13 cellular contexts compared by ENCODE assay signal in the genomic region with DNA sequence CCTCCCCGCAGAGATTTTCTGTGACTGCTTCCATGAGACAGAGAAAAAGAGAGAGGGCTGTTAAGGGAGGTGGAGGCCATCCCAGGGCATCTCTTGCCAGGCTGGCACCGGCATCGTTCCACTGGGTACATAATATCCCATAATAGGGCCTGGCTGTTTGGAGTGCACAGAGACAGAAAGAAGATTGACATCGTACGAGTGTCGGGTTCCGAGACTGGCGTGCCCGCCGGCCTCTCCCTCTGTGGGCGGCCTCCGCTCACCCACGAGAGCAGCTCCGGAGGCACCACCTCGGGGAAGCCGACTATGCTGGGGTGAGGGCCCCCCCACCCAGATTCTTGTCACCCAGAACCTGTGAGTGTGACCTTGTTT.
A peak's percentile ranks its signal among the peaks of the same experiment; 100 is the strongest.
DNase-seq lines count a peak whose midpoint lies in the region; ATAC-seq and TF ChIP-seq lines count a peak whose summit lies in the region.
"Had no signal": no experiment of that assay in that cellular context is flagged by ENCODE, and none has a peak within 500 bp of the region (broad histone marks: within the 10 kb centered on the region; RNA-seq: fewer than 3 reads in every experiment).

No MANE protein-coding gene starts in this region.

- peaks cover 30 to 93% of the 10 kb centered on the region in 2 experiments; a peak in 3 of 4 replicates for H3K79me1 ChIP-seq in IMR-90 (ENCODE audit: low read depth in 1 of 2, low read length in 2 of 2)

- DNase-seq in IMR-90 (no peak), body of pancreas (no peak), right lobe of liver (no peak), psoas muscle (peak in 1 of 2 donors; percentile 79), cortex of kidney (lab: John Stamatoyannopoulos, UW) (no peak), COLO829 (ENCODE audit: low spot score) (no peak)
- no peak for DNase-seq in activated effector memory CD4-positive, alpha-beta T cell treated with Interleukin-2 at 50 U/mL for 16 hours
- DNase-seq: DMS53, H9, Kasumi-1, NCI-H1930, NCI-H2171 treated with DMSO at 0.1 percent for 48 hours had no signal

- no peak overlapping the region for H3K18ac ChIP-seq in IMR-90 (ENCODE audit: low read depth, low read length)

- CTCF ChIA-PET in IMR-90 (lab: Yijun Ruan, JAX) = no interaction called here

- TF ChIP-seq CTCF in IMR-90 (conservative IDR thresholded peaks at IDR 0.05; ENCODE audit: low read depth, low read length) (no peak), body of pancreas (IDR thresholded peaks at IDR 0.05) (no peak), right lobe of liver (IDR thresholded peaks at IDR 0.05) (no peak), psoas muscle (IDR thresholded peaks at IDR 0.05) (no peak)

- H3K56ac ChIP-seq in IMR-90 (ENCODE audit: extremely low read depth, insufficient read depth, low read length) = no peak overlapping the region

- H3K27ac ChIP-seq in IMR-90 (ENCODE audit: insufficient read depth, low read length) (no peak overlapping the region), body of pancreas (peak overlapping the region; percentile 36 to 77 (median 58)), right lobe of liver (peak overlapping the region in 2 of 3 donors; percentile 26 to 63), psoas muscle (peak overlapping the region; percentile 85)

- H3K27me3 ChIP-seq in IMR-90 (ENCODE audit: control insufficient read depth, insufficient read depth, low read length) (no peaks in the 10 kb centered on the region), body of pancreas (no peaks in the 10 kb centered on the region), right lobe of liver (no peaks in the 10 kb centered on the region), psoas muscle (ENCODE audit: insufficient read depth in 3 of 3, low read length in 2 of 3) (no peaks in the 10 kb centered on the region)

- dilution Hi-C loops in IMR-90 (cut with HindIII; ENCODE audit: low sequenced_read_pairs, unreplicated experiment) = no loop called here

- no peak overlapping the region for H3K9ac ChIP-seq in IMR-90 (ENCODE audit: low read depth, low read length)

- intact Hi-C loops in IMR-90 (cut with micrococcal nuclease) = no loop called here
- intact Hi-C loops in body of pancreas (cut with DNase I) = no loop called here
- intact Hi-C loops in right lobe of liver (cut with DNase I) = no loop called here
- intact Hi-C loops in psoas muscle (cut with DNase I) = loop anchor here (5.0 kb wide), 2 partner anchors 42 to 97 kb away; no protein-coding TSS in a partner anchor

- TF ChIP-seq RAD21 in IMR-90 (IDR thresholded peaks at IDR 0.05; ENCODE audit: low read length) = no peak

- peaks cover 28% of the 10 kb centered on the region for H3K4me1 ChIP-seq in IMR-90 (ENCODE audit: control insufficient read depth, insufficient read depth, low read length)
- H3K4me1 ChIP-seq in body of pancreas = peaks cover 31% of the 10 kb centered on the region
- H3K4me1 ChIP-seq in right lobe of liver = peaks cover 0 to 32% (median 14%) of the 10 kb centered on the region in 4 donors
- peaks cover 62% of the 10 kb centered on the region for H3K4me1 ChIP-seq in psoas muscle

- H2BK120ac ChIP-seq in IMR-90 (ENCODE audit: low read depth, low read length) = no peak overlapping the region

- H2BK5ac ChIP-seq in IMR-90 (ENCODE audit: low read depth, low read length, poor library complexity, severe bottlenecking) = no peak overlapping the region

- no peak overlapping the region for H4K8ac ChIP-seq in IMR-90 (ENCODE audit: low read depth in 2 of 2, low read length in 2 of 2)

- 94% methylated on average over 2 of the region's 16 CpGs; no CpG with 5 or more reads in 1 of the 2 experiments for WGBS in IMR-90 (ENCODE audit: extremely low coverage in 2 of 2, insufficient read length in 1 of 2), 2 experiments
- WGBS in body of pancreas, 2 donors = 88 to 93% methylated on average over 16 of the region's 16 CpGs
- whole genome bisulfite sequencing in right lobe of liver (ENCODE audit: insufficient coverage, low coverage, low lambda C conversion rate, missing lambda C conversion rate) = 89% methylated on average over 3 of the region's 16 CpGs
- WGBS in psoas muscle, 3 donors = 34 to 43% (median 36%) methylated on average over 16 of the region's 16 CpGs

- no peak for ATAC-seq in IMR-90 (ENCODE audit: low read depth)
- ATAC-seq in body of pancreas = no peak
- ATAC-seq in right lobe of liver = no peak
- ATAC-seq in psoas muscle = peak; percentile 58 to 82 (median 75)
- ATAC-seq in HG03097 (IDR thresholded peaks at IDR 0.05; ENCODE audit: low FRiP score, unreplicated experiment) = no peak

- no peak for TF ChIP-seq POLR2A in IMR-90 (IDR thresholded peaks at IDR 0.05; ENCODE audit: low read depth, low read length)
- TF ChIP-seq POLR2A in body of pancreas (IDR thresholded peaks at IDR 0.05) = no peak
- no peak for TF ChIP-seq POLR2A in right lobe of liver (IDR thresholded peaks at IDR 0.05)

- no peak overlapping the region; the same call in 1 of the 2 replicates for H4K91ac ChIP-seq in IMR-90 (ENCODE audit: insufficient read depth, low read depth, low read length)

- no peak overlapping the region for H2AK9ac ChIP-seq in IMR-90 (replicated peaks; ENCODE audit: low read depth, low read length, poor library complexity)

- H4K5ac ChIP-seq in IMR-90 (ENCODE audit: low read depth, low read length) = no peak overlapping the region

- no peak overlapping the region for H3K4me3 ChIP-seq in IMR-90 (ENCODE audit: insufficient read depth, low read depth, low read length)
- H3K4me3 ChIP-seq in body of pancreas = no peak overlapping the region
- H3K4me3 ChIP-seq in right lobe of liver = no peak overlapping the region
- H3K4me3 ChIP-seq in psoas muscle = peak overlapping the region; percentile 11

- H3K9me3 ChIP-seq in IMR-90 (ENCODE audit: control insufficient read depth, insufficient read depth, low read length) (no peaks in the 10 kb centered on the region), body of pancreas (no peaks in the 10 kb centered on the region), right lobe of liver (no peaks in the 10 kb centered on the region), psoas muscle (no peaks in the 10 kb centered on the region)

- no TSS peak for BruUV-seq in IMR-90 (replicated peaks; lab: Mats Ljungman, UMichigan)

- H3K4me2 ChIP-seq in IMR-90 (ENCODE audit: low read depth, low read length) = no peak overlapping the region

- no peak overlapping the region for H2BK15ac ChIP-seq in IMR-90 (ENCODE audit: low read depth, low read length)

- H3K14ac ChIP-seq in IMR-90 (replicated peaks; ENCODE audit: low read depth, low read length) = no peak overlapping the region

- H3K9me1 ChIP-seq in IMR-90 (ENCODE audit: insufficient read depth, low read length) = peaks cover 19% of the 10 kb centered on the region

- H3K36me3 ChIP-seq in IMR-90 (ENCODE audit: control insufficient read depth, insufficient read depth, low read length) = no peaks in the 10 kb centered on the region
- H3K36me3 ChIP-seq in body of pancreas (replicated peaks in 1 of 2; ENCODE audit: insufficient read depth in 1 of 2, low read depth in 2 of 2) = no peaks in the 10 kb centered on the region
- no peaks in the 10 kb centered on the region for H3K36me3 ChIP-seq in right lobe of liver
- no peaks in the 10 kb centered on the region for H3K36me3 ChIP-seq in psoas muscle (ENCODE audit: insufficient read depth in 1 of 2, low read depth in 1 of 2)

- peak overlapping the region; percentile 55; the same call in 1 of the 2 replicates for H3K4ac ChIP-seq in IMR-90 (ENCODE audit: low read depth, low read length)

- no peak overlapping the region for H3K23ac ChIP-seq in IMR-90 (ENCODE audit: low read depth, low read length)

- no peak overlapping the region for H2AFZ ChIP-seq in IMR-90 (replicated peaks; ENCODE audit: low read length, poor library complexity)

- POLR2A ChIA-PET in IMR-90 (lab: Charles Lee; ENCODE audit: unreplicated experiment) = no interaction called here

- in situ Hi-C loops in IMR-90 (cut with MboI; ENCODE audit: low sequenced_read_pairs) = no loop called here

- 0 out of 2 replicates have a peak overlapping the region, but pooled peaks have one; percentile 32 for H2BK20ac ChIP-seq in IMR-90 (ENCODE audit: low read depth, low read length)

- peak overlapping the region; percentile 36 for H2AK5ac ChIP-seq in IMR-90 (ENCODE audit: low read depth, low read length)

- peaks cover 18% of the 10 kb centered on the region for H4K20me1 ChIP-seq in IMR-90 (ENCODE audit: insufficient read depth, low read length)

TF ChIP-seq in IMR-90, 13 proteins besides CTCF, POLR2A, EP300 and RAD21:
- TF ChIP-seq CEBPB (IDR thresholded peaks at IDR 0.05; ENCODE audit: low read depth, low read length) (no peak), CHD1 (IDR thresholded peaks at IDR 0.05; ENCODE audit: low read depth, low read length) (no peak), MAFK (IDR thresholded peaks at IDR 0.05; ENCODE audit: low read depth, low read length) (no peak), MAZ (IDR thresholded peaks at IDR 0.05; ENCODE audit: borderline replicate concordance, low read depth, low read length) (no peak), RCOR1 (IDR thresholded peaks at IDR 0.05; ENCODE audit: insufficient replicate concordance, low read length) (no peak), FOS (IDR thresholded peaks at IDR 0.05; ENCODE audit: low read depth, low read length) (no peak), SMC3 (IDR thresholded peaks at IDR 0.05; ENCODE audit: low read depth, low read length) (no peak), BHLHE40 (IDR thresholded peaks at IDR 0.05; ENCODE audit: low read depth, low read length) (no peak), NFE2L2 (IDR thresholded peaks at IDR 0.05; ENCODE audit: low read depth, low read length) (no peak), MXI1 (IDR thresholded peaks at IDR 0.05; ENCODE audit: borderline replicate concordance, low read depth, low read length) (no peak), RFX5 (IDR thresholded peaks at IDR 0.05; ENCODE audit: low read depth, low read length) (no peak)
- TF ChIP-seq, protein P1, sequence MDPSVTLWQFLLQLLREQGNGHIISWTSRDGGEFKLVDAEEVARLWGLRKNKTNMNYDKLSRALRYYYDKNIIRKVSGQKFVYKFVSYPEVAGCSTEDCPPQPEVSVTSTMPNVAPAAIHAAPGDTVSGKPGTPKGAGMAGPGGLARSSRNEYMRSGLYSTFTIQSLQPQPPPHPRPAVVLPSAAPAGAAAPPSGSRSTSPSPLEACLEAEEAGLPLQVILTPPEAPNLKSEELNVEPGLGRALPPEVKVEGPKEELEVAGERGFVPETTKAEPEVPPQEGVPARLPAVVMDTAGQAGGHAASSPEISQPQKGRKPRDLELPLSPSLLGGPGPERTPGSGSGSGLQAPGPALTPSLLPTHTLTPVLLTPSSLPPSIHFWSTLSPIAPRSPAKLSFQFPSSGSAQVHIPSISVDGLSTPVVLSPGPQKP (IDR thresholded peaks at IDR 0.05; ENCODE audit: borderline replicate concordance, low read depth, low read length) = no peak
- TF ChIP-seq, protein P2, sequence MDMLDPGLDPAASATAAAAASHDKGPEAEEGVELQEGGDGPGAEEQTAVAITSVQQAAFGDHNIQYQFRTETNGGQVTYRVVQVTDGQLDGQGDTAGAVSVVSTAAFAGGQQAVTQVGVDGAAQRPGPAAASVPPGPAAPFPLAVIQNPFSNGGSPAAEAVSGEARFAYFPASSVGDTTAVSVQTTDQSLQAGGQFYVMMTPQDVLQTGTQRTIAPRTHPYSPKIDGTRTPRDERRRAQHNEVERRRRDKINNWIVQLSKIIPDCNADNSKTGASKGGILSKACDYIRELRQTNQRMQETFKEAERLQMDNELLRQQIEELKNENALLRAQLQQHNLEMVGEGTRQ (IDR thresholded peaks at IDR 0.05; ENCODE audit: low read depth, low read length) = no peak

Comparison
In these comparisons a context has a peak if more than half of its experiments do, and no peak if none do; other contexts are left out.
1. ATAC-seq: peak in psoas muscle (4 of 4); none in IMR-90 (single experiment), body of pancreas (single experiment), right lobe of liver (0 of 4) and HG03097 (single experiment).
2. intact Hi-C loops: an anchor here in psoas muscle (5.0 kb wide); none called in IMR-90, body of pancreas and right lobe of liver.